8 cellular contexts compared by ENCODE assay signal in the genomic region with DNA sequence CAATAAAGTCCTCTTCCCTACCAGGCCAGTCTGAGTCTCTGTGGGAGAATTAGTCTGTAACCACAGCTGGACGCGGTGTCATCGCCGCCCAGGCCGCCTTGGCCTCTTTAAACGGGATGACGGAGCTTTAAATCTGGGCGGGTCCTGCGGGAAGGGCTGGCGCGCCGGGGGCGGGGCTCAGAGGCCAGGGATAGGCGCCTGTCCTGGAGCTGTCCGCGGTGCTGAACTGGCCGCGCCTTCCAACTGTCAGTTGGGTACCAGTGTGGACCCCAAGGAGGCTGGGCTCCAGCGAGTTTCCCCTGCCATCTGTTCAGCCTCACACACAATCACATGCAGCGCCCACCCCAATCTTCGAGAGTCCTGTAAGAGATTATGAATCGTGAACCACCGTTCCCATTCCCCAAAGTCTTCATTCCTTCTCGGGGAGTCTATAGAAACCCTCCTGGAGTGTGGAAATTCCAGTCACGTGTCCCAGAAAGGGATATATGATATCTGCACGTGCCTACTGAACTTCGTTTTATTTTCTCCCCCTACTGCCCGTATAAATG. TPM values are rescaled to one million over a fixed set of nuclear protein-coding genes. Genes with fewer than 3 reads are reported as not detected.
DNase-seq lines count a peak whose midpoint lies in the region; ATAC-seq, FAIRE-seq and TF ChIP-seq lines count a peak whose summit lies in the region.

No MANE protein-coding gene starts in this region.

- H3K4me1 Mint-ChIP-seq in GM23338, result peaks cover 14% of the 10 kb centered on the region
- H3K4me1 Mint-ChIP-seq in mesothelial cell of epicardium, result peaks cover 4% of the 10 kb centered on the region

- H3K27ac Mint-ChIP-seq in GM23338 (peak overlapping the region; percentile 88), mesothelial cell of epicardium (no peak overlapping the region)

- H3K9me3 Mint-ChIP-seq in GM23338 (no peaks in the 10 kb centered on the region; the same call in 2 of the 3 replicates), mesothelial cell of epicardium (no peaks in the 10 kb centered on the region)

- H3K4me3 Mint-ChIP-seq in GM23338 (peak overlapping the region; percentile 64), mesothelial cell of epicardium (no peak overlapping the region)

- intact Hi-C loops in A673 (cut with micrococcal nuclease; ENCODE audit: unreplicated experiment), result no loop called here

- no peaks in the 10 kb centered on the region for H3K4me1 ChIP-seq in A673 (ENCODE audit: insufficient read depth, low read length, poor library complexity, severe bottlenecking)
- H3K4me1 ChIP-seq in GM23338 (ENCODE audit: insufficient read depth), result peaks cover 5% of the 10 kb centered on the region; the same call in 1 of the 2 replicates

- peak; percentile 92 for DNase-seq in A673 (ENCODE audit: low spot score)
- peak; percentile 99 for DNase-seq in GM23338 (ENCODE audit: low spot score)
- peak; percentile 84 for DNase-seq in NOMO-1 treated with dmso at 0.1 percent for 144 hours (lab: John Stamatoyannopoulos, UW; ENCODE audit: unreplicated experiment)
- DNase-seq in activated CD8-positive, alpha-beta memory T cell treated with anti-CD3 and anti-CD28 coated beads, Interleukin-2, amount 50 U/mL, for 48 hours, result peak; percentile 97
- peak; percentile 84 to 90 for DNase-seq in mesothelial cell of epicardium (ENCODE audit: low spot score in 2 of 2, unreplicated experiment in 2 of 2)
- DNase-seq in stimulated activated naive CD4-positive, alpha-beta T cell (lab: John Stamatoyannopoulos, UW), result peak in 5 of 6 experiments; percentile 46 to 73 (median 59)

- no peaks in the 10 kb centered on the region for H3K79me2 ChIP-seq in GM23338 (replicated peaks; ENCODE audit: insufficient read depth)

- no peaks in the 10 kb centered on the region for H3K9me2 ChIP-seq in GM23338 (ENCODE audit: insufficient read depth)

- H3F3A ChIP-seq in GM23338 (replicated peaks; ENCODE audit: low read depth), result 0 out of 2 replicates have a peak, but pooled peaks cover 3% of the 10 kb centered on the region

- H3K27me3 Mint-ChIP-seq in GM23338 (ENCODE audit: insufficient read depth, low read depth, poor library complexity) (peaks cover 20% of the 10 kb centered on the region), mesothelial cell of epicardium (ENCODE audit: low read depth) (peaks cover 22% of the 10 kb centered on the region)

- CTCF ChIA-PET in A673 (lab: Charles Lee), result interaction anchor here (0.6 to 1.5 kb wide), 3 partner anchors 25 to 51 kb away, joined by 4 to 8 read pairs (median 7); no protein-coding TSS in a partner anchor

- FAIRE-seq in endometrium (lab: Jason Lieb, UNC), result peak; percentile 41

- BruUV-seq in A673 (replicated peaks; lab: Mats Ljungman, UMichigan), result no TSS peak

- no peaks in the 10 kb centered on the region for H3K9me3 ChIP-seq in A673 (ENCODE audit: low read depth, low read length, poor library complexity, severe bottlenecking)

- H3K4me2 ChIP-seq in GM23338, result peak overlapping the region; percentile 86

- H2AFZ ChIP-seq in GM23338, result peak overlapping the region; percentile 25; the same call in 1 of the 2 replicates

- H4K20me1 ChIP-seq in GM23338 (replicated peaks; ENCODE audit: insufficient read depth), result no peaks in the 10 kb centered on the region; the same call in 1 of the 2 replicates

- peak; percentile 94 for ATAC-seq in GM23338
- no peak for ATAC-seq in HG03097 (IDR thresholded peaks at IDR 0.05; ENCODE audit: low FRiP score, unreplicated experiment)

- H3K27me3 ChIP-seq in A673 (replicated peaks; ENCODE audit: insufficient read depth, low read depth, low read length, poor library complexity), result no peaks in the 10 kb centered on the region
- H3K27me3 ChIP-seq in GM23338 (ENCODE audit: insufficient read depth), result 0 out of 2 replicates have a peak, but pooled peaks cover 4% of the 10 kb centered on the region

- POLR2A ChIA-PET in A673 (lab: Charles Lee; ENCODE audit: low non-redundant PET), result no interaction called here

- TF ChIP-seq CTCF in A673 (conservative IDR thresholded peaks at IDR 0.05; ENCODE audit: low read depth, low read length) (no peak), GM23338 (conservative IDR thresholded peaks at IDR 0.05; ENCODE audit: low read depth in 2 of 2) (no peak), mesothelial cell of epicardium (IDR thresholded peaks at IDR 0.05; ENCODE audit: unreplicated experiment) (no peak)

- no peak overlapping the region for H3K27ac ChIP-seq in A673 (ENCODE audit: low read depth, low read length, poor library complexity, severe bottlenecking)
- no peak overlapping the region for H3K27ac ChIP-seq in GM23338 (ENCODE audit: low read depth)

- no peaks in the 10 kb centered on the region; the same call in 2 of the 3 replicates for H3K36me3 Mint-ChIP-seq in GM23338 (ENCODE audit: low read depth)
- H3K36me3 Mint-ChIP-seq in mesothelial cell of epicardium, result peaks cover 13% of the 10 kb centered on the region

- H3K4me3 ChIP-seq in A673 (ENCODE audit: low read depth, low read length, poor library complexity, severe bottlenecking) (no peak overlapping the region), GM23338 (peak overlapping the region; percentile 52)

- no peaks in the 10 kb centered on the region for H3K36me3 ChIP-seq in A673 (ENCODE audit: insufficient read depth, low read length, poor library complexity, severe bottlenecking)
- H3K36me3 ChIP-seq in GM23338 (ENCODE audit: insufficient read depth), result no peaks in the 10 kb centered on the region

TF ChIP-seq in GM23338, 12 proteins besides CTCF, POLR2A, EP300 and RAD21 (continues in another document):
- TF ChIP-seq EZH2 (IDR thresholded peaks at IDR 0.05; ENCODE audit: low read depth, unreplicated experiment), result no peak
- TF ChIP-seq, protein P1, sequence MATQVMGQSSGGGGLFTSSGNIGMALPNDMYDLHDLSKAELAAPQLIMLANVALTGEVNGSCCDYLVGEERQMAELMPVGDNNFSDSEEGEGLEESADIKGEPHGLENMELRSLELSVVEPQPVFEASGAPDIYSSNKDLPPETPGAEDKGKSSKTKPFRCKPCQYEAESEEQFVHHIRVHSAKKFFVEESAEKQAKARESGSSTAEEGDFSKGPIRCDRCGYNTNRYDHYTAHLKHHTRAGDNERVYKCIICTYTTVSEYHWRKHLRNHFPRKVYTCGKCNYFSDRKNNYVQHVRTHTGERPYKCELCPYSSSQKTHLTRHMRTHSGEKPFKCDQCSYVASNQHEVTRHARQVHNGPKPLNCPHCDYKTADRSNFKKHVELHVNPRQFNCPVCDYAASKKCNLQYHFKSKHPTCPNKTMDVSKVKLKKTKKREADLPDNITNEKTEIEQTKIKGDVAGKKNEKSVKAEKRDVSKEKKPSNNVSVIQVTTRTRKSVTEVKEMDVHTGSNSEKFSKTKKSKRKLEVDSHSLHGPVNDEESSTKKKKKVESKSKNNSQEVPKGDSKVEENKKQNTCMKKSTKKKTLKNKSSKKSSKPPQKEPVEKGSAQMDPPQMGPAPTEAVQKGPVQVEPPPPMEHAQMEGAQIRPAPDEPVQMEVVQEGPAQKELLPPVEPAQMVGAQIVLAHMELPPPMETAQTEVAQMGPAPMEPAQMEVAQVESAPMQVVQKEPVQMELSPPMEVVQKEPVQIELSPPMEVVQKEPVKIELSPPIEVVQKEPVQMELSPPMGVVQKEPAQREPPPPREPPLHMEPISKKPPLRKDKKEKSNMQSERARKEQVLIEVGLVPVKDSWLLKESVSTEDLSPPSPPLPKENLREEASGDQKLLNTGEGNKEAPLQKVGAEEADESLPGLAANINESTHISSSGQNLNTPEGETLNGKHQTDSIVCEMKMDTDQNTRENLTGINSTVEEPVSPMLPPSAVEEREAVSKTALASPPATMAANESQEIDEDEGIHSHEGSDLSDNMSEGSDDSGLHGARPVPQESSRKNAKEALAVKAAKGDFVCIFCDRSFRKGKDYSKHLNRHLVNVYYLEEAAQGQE (IDR thresholded peaks at IDR 0.05; ENCODE audit: unreplicated experiment), result peak; percentile 97
- no peak for TF ChIP-seq JUNB (IDR thresholded peaks at IDR 0.05; ENCODE audit: unreplicated experiment)
- TF ChIP-seq ZNF331 (CRISPR knock-in tag; IDR thresholded peaks at IDR 0.05; ENCODE audit: low read depth), result no peak
- TF ChIP-seq ZNF114 (CRISPR knock-in tag; IDR thresholded peaks at IDR 0.05), result no peak
- no peak for TF ChIP-seq EZH2phosphoT487 (IDR thresholded peaks at IDR 0.05; ENCODE audit: unreplicated experiment)
- peak; percentile 34 for TF ChIP-seq POLR2AphosphoS5 (IDR thresholded peaks at IDR 0.05; ENCODE audit: low read depth)

RNA-seq across cellular contexts. Expression of a gene that starts 11.5 kb away (rescaled TPM):
- total RNA-seq in A673 (2021) (13.9 and 14.9 TPM in 2 replicates), mesothelial cell of epicardium (137 to 151 TPM (median 146 TPM) in 3 replicates)
- 28.2 and 30.2 TPM in 2 replicates for total RNA-seq in GM23338 (2014; rRNA removed; shearing (Covaris generic))
- 36.0 and 39.0 TPM in 2 replicates for polyA plus RNA-seq in GM23338 (2016; fragmentation: Nextera tagmentation; extraction: Ambion mirVana)

RNA-seq across cellular contexts. Expression of a gene that starts 20.5 kb away (rescaled TPM):
- total RNA-seq in A673 (2021) (14.9 and 18.0 TPM in 2 replicates), mesothelial cell of epicardium (16.3 to 18.9 TPM (median 17.1 TPM) in 3 replicates)
- total RNA-seq in GM23338 (2014; rRNA removed; shearing (Covaris generic)), result 8.7 and 15.7 TPM in 2 replicates
- polyA plus RNA-seq in GM23338 (2016; fragmentation: Nextera tagmentation; extraction: Ambion mirVana), result 10.5 and 12.1 TPM in 2 replicates

RNA-seq across cellular contexts. Expression of a gene that starts 22.5 kb away (rescaled TPM):
- total RNA-seq in A673 (2021), result 4.2 and 4.5 TPM in 2 replicates
- total RNA-seq in GM23338 (2014; rRNA removed; shearing (Covaris generic)), result not detected in 2 replicates
- 2.1 and 6.7 TPM in 2 replicates for polyA plus RNA-seq in GM23338 (2016; fragmentation: Nextera tagmentation; extraction: Ambion mirVana)
- total RNA-seq in mesothelial cell of epicardium, result 0.62 to 1.4 TPM (median 0.92 TPM) in 3 replicates

RNA-seq across cellular contexts. Expression of a gene that starts 23.1 kb away (rescaled TPM):
- total RNA-seq in A673 (2021) (0.15 and 0.17 TPM in 2 replicates), mesothelial cell of epicardium (1.4 TPM in 3 replicates)
- 9.9 and 13.1 TPM in 2 replicates for total RNA-seq in GM23338 (2014; rRNA removed; shearing (Covaris generic))
- polyA plus RNA-seq in GM23338 (2016; fragmentation: Nextera tagmentation; extraction: Ambion mirVana), result 3.6 and 3.8 TPM in 2 replicates

RNA-seq across cellular contexts. Expression of a gene that starts 27.5 kb away (rescaled TPM):
- total RNA-seq in A673 (2021), result not detected in 2 replicates
- 0.58 and 1.0 TPM in 2 replicates for total RNA-seq in GM23338 (2014; rRNA removed; shearing (Covaris generic))
- polyA plus RNA-seq in GM23338 (2016; fragmentation: Nextera tagmentation; extraction: Ambion mirVana), result 0.47 and 1.3 TPM in 2 replicates
- total RNA-seq in mesothelial cell of epicardium, result 0.23 to 0.72 TPM (median 0.51 TPM) in 3 replicates
